ENCODE assay signal across 8 cellular contexts in the genomic region with DNA sequence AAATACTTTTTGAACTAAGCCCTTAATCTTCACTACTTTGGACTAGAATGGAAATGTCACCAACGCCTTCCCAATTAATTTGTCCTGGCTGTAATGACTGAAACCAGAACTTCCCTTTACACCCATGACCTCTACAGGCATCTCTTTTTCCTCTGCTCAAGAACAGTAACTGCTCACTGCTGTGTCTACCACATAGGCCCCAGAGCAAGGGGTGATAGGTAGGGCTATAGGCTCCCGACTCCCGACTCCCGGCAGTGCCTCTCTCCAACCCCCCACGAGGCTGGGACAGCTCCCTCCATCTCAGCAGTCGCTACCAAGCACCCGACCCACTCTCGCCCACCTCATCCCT. TPM values are rescaled to one million over a fixed set of nuclear protein-coding genes. Genes with fewer than 3 reads are reported as not detected.
DNase-seq lines count a peak whose midpoint lies in the region; ATAC-seq and TF ChIP-seq lines count a peak whose summit lies in the region.

No MANE protein-coding gene starts in this region.

- H3K27me3 Mint-ChIP-seq in activated CD4-positive, alpha-beta T cell treated with anti-CD3 and anti-CD28 coated beads, Interleukin-2, amount 10 ng/mL, durations not matched to agents 24 days and 14 days = no peaks in the 10 kb centered on the region
- H3K27me3 Mint-ChIP-seq in T-helper 17 cell = no peaks in the 10 kb centered on the region

- no peak for DNase-seq in activated CD4-positive, alpha-beta T cell treated with anti-CD3 and anti-CD28 coated beads, Interleukin-2, amount 10 ng/mL, durations not matched to agents 24 days and 14 days
- DNase-seq in activated CD4-positive, alpha-beta T cell treated with anti-CD3 and anti-CD28 coated beads for 1 hour = no peak
- DNase-seq in T-helper 17 cell = no peak
- DNase-seq in foreskin keratinocyte = no peak
- no peak for DNase-seq in skeletal muscle cell (ENCODE audit: low read depth)
- DNase-seq in mucosa of gallbladder (ENCODE audit: low spot score) = no peak
- no peak for DNase-seq in effector CD4-positive, alpha-beta T cell

- peak overlapping the region; percentile 98 for H3K27ac Mint-ChIP-seq in activated CD4-positive, alpha-beta T cell treated with anti-CD3 and anti-CD28 coated beads, Interleukin-2, amount 10 ng/mL, durations not matched to agents 24 days and 14 days
- peak overlapping the region; percentile 94 for H3K27ac Mint-ChIP-seq in T-helper 17 cell

- H3K9me3 Mint-ChIP-seq in activated CD4-positive, alpha-beta T cell treated with anti-CD3 and anti-CD28 coated beads, Interleukin-2, amount 10 ng/mL, durations not matched to agents 24 days and 14 days = no peaks in the 10 kb centered on the region

- peak overlapping the region; percentile 87 for H3K27ac ChIP-seq in foreskin keratinocyte

- H3K27me3 ChIP-seq in foreskin keratinocyte = no peaks in the 10 kb centered on the region

- H3K4me1 ChIP-seq in foreskin keratinocyte = peaks cover 10% of the 10 kb centered on the region

- peak overlapping the region; percentile 99 for H3K4me3 Mint-ChIP-seq in activated CD4-positive, alpha-beta T cell treated with anti-CD3 and anti-CD28 coated beads, Interleukin-2, amount 10 ng/mL, durations not matched to agents 24 days and 14 days
- peak overlapping the region; percentile 96 for H3K4me3 Mint-ChIP-seq in T-helper 17 cell

- H3K36me3 Mint-ChIP-seq in activated CD4-positive, alpha-beta T cell treated with anti-CD3 and anti-CD28 coated beads, Interleukin-2, amount 10 ng/mL, durations not matched to agents 24 days and 14 days (ENCODE audit: low read depth) = peaks cover 2% of the 10 kb centered on the region
- H3K36me3 Mint-ChIP-seq in T-helper 17 cell (ENCODE audit: low read depth) = no peaks in the 10 kb centered on the region

- H3K4me3 ChIP-seq in skeletal muscle cell (ENCODE audit: low read depth, low read length) = peak overlapping the region; percentile 55

- intact Hi-C loops in activated CD4-positive, alpha-beta T cell treated with anti-CD3 and anti-CD28 coated beads, Interleukin-2, amount 10 ng/mL, durations not matched to agents 24 days and 14 days (cut with micrococcal nuclease) = loop anchor here (1.0 kb wide), 1 partner anchor 8 kb away; no protein-coding TSS in a partner anchor

- no peak for TF ChIP-seq CTCF in foreskin keratinocyte (conservative IDR thresholded peaks at IDR 0.05)

- H3K4me1 Mint-ChIP-seq in activated CD4-positive, alpha-beta T cell treated with anti-CD3 and anti-CD28 coated beads, Interleukin-2, amount 10 ng/mL, durations not matched to agents 24 days and 14 days = peaks cover 29% of the 10 kb centered on the region
- peaks cover 15% of the 10 kb centered on the region for H3K4me1 Mint-ChIP-seq in T-helper 17 cell

- H3K9me3 ChIP-seq in T-helper 17 cell (ENCODE audit: control insufficient read depth, low read length, poor library complexity, severe bottlenecking) = no peaks in the 10 kb centered on the region

- peak; percentile 42 for ATAC-seq in HG02943 (IDR thresholded peaks at IDR 0.05; ENCODE audit: low read depth, unreplicated experiment)
- no peak for ATAC-seq in T-helper 17 cell
- peak; percentile 50 for ATAC-seq in foreskin keratinocyte

RNA-seq across cellular contexts. Expression of a gene that starts 0.4 kb away (rescaled TPM):
- total RNA-seq in activated CD4-positive, alpha-beta T cell treated with anti-CD3 and anti-CD28 coated beads, Interleukin-2, amount 10 ng/mL, durations not matched to agents 24 days and 14 days = 0.14 and 0.24 TPM in 2 replicates
- total RNA-seq in T-helper 17 cell (1 to 10 TPM in 1 of 2 donors, under 1 TPM in 1; 0.75 to 2.8 TPM), foreskin keratinocyte (0.37 and 0.67 TPM in 2 replicates), mucosa of gallbladder (2.2 TPM)
- polyA plus RNA-seq in foreskin keratinocyte = 0.03 and 0.27 TPM in 2 replicates
